ENCODE assay signal across 18 cellular contexts in the genomic region with DNA sequence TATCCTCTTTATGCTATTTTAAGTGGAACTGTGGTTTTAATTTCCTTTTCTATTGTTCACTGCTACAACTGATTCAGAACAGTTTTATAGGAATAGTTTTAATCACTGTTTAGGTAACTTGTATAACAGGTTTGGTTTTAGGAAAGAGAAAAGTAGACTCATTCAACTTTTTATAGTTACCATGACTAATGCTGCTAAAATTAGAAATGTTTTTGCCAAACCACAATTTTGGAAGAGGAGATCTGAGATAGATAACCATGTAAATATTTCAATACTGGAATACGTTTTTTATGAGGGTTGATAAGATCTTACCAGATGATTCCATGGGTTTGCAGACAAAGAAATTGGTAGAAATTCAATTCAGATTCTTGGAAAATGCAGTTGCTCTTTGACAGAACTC.
DNase-seq lines count a peak whose midpoint lies in the region; ATAC-seq and TF ChIP-seq lines count a peak whose summit lies in the region.
"Had no signal": no experiment of that assay in that cellular context is flagged by ENCODE, and none has a peak within 500 bp of the region (broad histone marks: within the 10 kb centered on the region; RNA-seq: fewer than 3 reads in every experiment).

No MANE protein-coding gene starts in this region.

- no peaks in the 10 kb centered on the region for H4K20me1 ChIP-seq in SK-N-SH (ENCODE audit: insufficient read depth)

- no peak overlapping the region for H3K4me2 ChIP-seq in SK-N-SH

- no peak overlapping the region for H2AFZ ChIP-seq in SK-N-SH (ENCODE audit: low read depth)

- DNase-seq in AG09309 (ENCODE audit: low read depth) = peak; percentile 59
- DNase-seq in HS-5 (ENCODE audit: low read depth) = peak; percentile 49
- DNase-seq in SK-N-SH = no peak
- DNase-seq in fibroblast of mammary gland (ENCODE audit: low read depth) = peak; percentile 38
- DNase-seq in left lung = no peak
- no peak for DNase-seq in stimulated activated naive CD4-positive, alpha-beta T cell treated with Interleukin-2 at 50 U/mL for 16 hours (lab: John Stamatoyannopoulos, UW)
- DNase-seq in NCI-H226 = no peak
- no peak for DNase-seq in GF-D8 (lab: John Stamatoyannopoulos, UW)
- DNase-seq: colonic mucosa; left ventricle myocardium superior; NCI-H1436; NCI-H2171 treated with DMSO at 0.1 percent for 48 hours; stimulated activated CD4-positive, alpha-beta T cell treated with anti-CD3 and anti-CD28 coated beads, Interleukin-15, amount 100 ng/mL, for 24 hours; T-cell had no signal

- H3K36me3 ChIP-seq in SK-N-SH (replicated peaks in 1 of 2; ENCODE audit: control insufficient read depth in 1 of 2, insufficient read depth in 2 of 2, low read length in 1 of 2) (peaks cover 0 to 3% of the 10 kb centered on the region in 2 experiments), left lung (no peaks in the 10 kb centered on the region)
- H3K36me3 ChIP-seq: colonic mucosa, neutrophil, tibial nerve had no signal

- H3K4me3 ChIP-seq in AG09309 (ENCODE audit: control insufficient read depth, low read depth, low read length) = no peak overlapping the region
- H3K4me3 ChIP-seq in SK-N-SH (ENCODE audit: low read depth in 2 of 2, low read length in 1 of 2) = no peak overlapping the region
- no peak overlapping the region for H3K4me3 ChIP-seq in fibroblast of mammary gland (ENCODE audit: control insufficient read depth, low read depth, low read length)
- H3K4me3 ChIP-seq in left lung = no peak overlapping the region
- H3K4me3 ChIP-seq: colonic mucosa, tibial nerve had no signal

- no peak overlapping the region for H3K9ac ChIP-seq in SK-N-SH

- H3K79me2 ChIP-seq in SK-N-SH (ENCODE audit: insufficient read depth) = no peaks in the 10 kb centered on the region

- H3K27me3 ChIP-seq in SK-N-SH (ENCODE audit: insufficient read depth) (no peaks in the 10 kb centered on the region), left lung (no peaks in the 10 kb centered on the region)
- H3K27me3 ChIP-seq: colonic mucosa, neutrophil, tibial nerve had no signal

- WGBS in SK-N-SH (ENCODE audit: low lambda C conversion rate) = 3% methylated on average over 1 of the region's 1 CpG

- no peaks in the 10 kb centered on the region for H3K9me2 ChIP-seq in SK-N-SH

- H3K9me3 ChIP-seq in SK-N-SH (no peaks in the 10 kb centered on the region; the same call in 1 of the 2 replicates), left lung (peaks cover 0 to 17% of the 10 kb centered on the region in 2 donors)
- H3K9me3 ChIP-seq: colonic mucosa, neutrophil had no signal

- no peak for TF ChIP-seq RAD21 in SK-N-SH (IDR thresholded peaks at IDR 0.05; ENCODE audit: low read length)

- TF ChIP-seq CTCF in AG09309 (IDR thresholded peaks at IDR 0.05; ENCODE audit: control insufficient read depth, insufficient read depth, low read depth, low read length, missing control alignments) (no peak), SK-N-SH (IDR thresholded peaks at IDR 0.05) (no peak), fibroblast of mammary gland (conservative IDR thresholded peaks at IDR 0.05; ENCODE audit: control insufficient read depth, insufficient read depth, low read depth, low read length) (no peak), left lung (IDR thresholded peaks at IDR 0.05) (no peak)

- peaks cover 23% of the 10 kb centered on the region for H3F3A ChIP-seq in SK-N-SH (replicated peaks; ENCODE audit: insufficient read depth)

- POLR2A ChIA-PET in SK-N-SH (lab: Yijun Ruan, JAX) = no interaction called here

- H3K4me1 ChIP-seq in SK-N-SH (ENCODE audit: control insufficient read depth in 1 of 2, insufficient read depth in 2 of 2, low read depth in 1 of 2, low read length in 1 of 2) = no peaks in the 10 kb centered on the region; a peak in 2 of 4 replicates
- H3K4me1 ChIP-seq in left lung = no peaks in the 10 kb centered on the region
- H3K4me1 ChIP-seq: colonic mucosa, tibial nerve had no signal

- peak; percentile 34 to 94; a peak in 3 of 4 replicates for TF ChIP-seq EP300 in SK-N-SH (IDR thresholded peaks at IDR 0.05; ENCODE audit: borderline replicate concordance in 1 of 2, low read depth in 1 of 2, low read length in 1 of 2)

- no peak for ATAC-seq in left lung
- ATAC-seq: left ventricle myocardium superior; stimulated activated memory B cell treated with anti-CD40 and anti-IgM and Interleukin-4, amounts not matched to agents 10 μg/mL and 1 μg/mL and 100 μg/mL, for 72 hours; T-cell had no signal

- H3K27ac ChIP-seq in SK-N-SH (ENCODE audit: low read depth in 2 of 2, low read length in 1 of 2) (peak overlapping the region; percentile 50 to 53; a peak in 3 of 4 replicates), left lung (no peak overlapping the region)
- H3K27ac ChIP-seq: colonic mucosa, neutrophil, tibial nerve, VCaP had no signal

- CTCF ChIA-PET in SK-N-SH (lab: Yijun Ruan, JAX) = no interaction called here

- intact Hi-C loops in left lung (cut with DNase I) = no loop called here

TF ChIP-seq in SK-N-SH, 30 proteins besides CTCF, POLR2A, EP300 and RAD21 (continues in another document):
- TF ChIP-seq MXI1 (IDR thresholded peaks at IDR 0.05; ENCODE audit: low read depth, low read length) = no peak
- peak; percentile 80; the same call in 1 of the 2 replicates for TF ChIP-seq TEAD4 (IDR thresholded peaks at IDR 0.05; ENCODE audit: borderline replicate concordance, insufficient read depth)
- peak; percentile 96 for TF ChIP-seq JUND (IDR thresholded peaks at IDR 0.05)
- TF ChIP-seq POLR2AphosphoS5 (IDR thresholded peaks at IDR 0.05; ENCODE audit: low read depth, low read length) = peak; percentile 41; the same call in 1 of the 2 replicates
- TF ChIP-seq RFX5 (IDR thresholded peaks at IDR 0.05; ENCODE audit: low read length) = no peak
- TF ChIP-seq FOXM1 (IDR thresholded peaks at IDR 0.05; ENCODE audit: low read depth) = peak; percentile 50; the same call in 1 of the 2 replicates
- no peak for TF ChIP-seq GATA2 (CRISPR knock-in tag; IDR thresholded peaks at IDR 0.05)
- no peak for TF ChIP-seq FOXJ3 (CRISPR knock-in tag; IDR thresholded peaks at IDR 0.05)
- no peak for TF ChIP-seq TAF1 (IDR thresholded peaks at IDR 0.05; ENCODE audit: borderline replicate concordance, low read depth, low read length)
- TF ChIP-seq RXRA (IDR thresholded peaks at IDR 0.05; ENCODE audit: borderline replicate concordance, low read depth) = peak; percentile 58
- TF ChIP-seq, protein P1, sequence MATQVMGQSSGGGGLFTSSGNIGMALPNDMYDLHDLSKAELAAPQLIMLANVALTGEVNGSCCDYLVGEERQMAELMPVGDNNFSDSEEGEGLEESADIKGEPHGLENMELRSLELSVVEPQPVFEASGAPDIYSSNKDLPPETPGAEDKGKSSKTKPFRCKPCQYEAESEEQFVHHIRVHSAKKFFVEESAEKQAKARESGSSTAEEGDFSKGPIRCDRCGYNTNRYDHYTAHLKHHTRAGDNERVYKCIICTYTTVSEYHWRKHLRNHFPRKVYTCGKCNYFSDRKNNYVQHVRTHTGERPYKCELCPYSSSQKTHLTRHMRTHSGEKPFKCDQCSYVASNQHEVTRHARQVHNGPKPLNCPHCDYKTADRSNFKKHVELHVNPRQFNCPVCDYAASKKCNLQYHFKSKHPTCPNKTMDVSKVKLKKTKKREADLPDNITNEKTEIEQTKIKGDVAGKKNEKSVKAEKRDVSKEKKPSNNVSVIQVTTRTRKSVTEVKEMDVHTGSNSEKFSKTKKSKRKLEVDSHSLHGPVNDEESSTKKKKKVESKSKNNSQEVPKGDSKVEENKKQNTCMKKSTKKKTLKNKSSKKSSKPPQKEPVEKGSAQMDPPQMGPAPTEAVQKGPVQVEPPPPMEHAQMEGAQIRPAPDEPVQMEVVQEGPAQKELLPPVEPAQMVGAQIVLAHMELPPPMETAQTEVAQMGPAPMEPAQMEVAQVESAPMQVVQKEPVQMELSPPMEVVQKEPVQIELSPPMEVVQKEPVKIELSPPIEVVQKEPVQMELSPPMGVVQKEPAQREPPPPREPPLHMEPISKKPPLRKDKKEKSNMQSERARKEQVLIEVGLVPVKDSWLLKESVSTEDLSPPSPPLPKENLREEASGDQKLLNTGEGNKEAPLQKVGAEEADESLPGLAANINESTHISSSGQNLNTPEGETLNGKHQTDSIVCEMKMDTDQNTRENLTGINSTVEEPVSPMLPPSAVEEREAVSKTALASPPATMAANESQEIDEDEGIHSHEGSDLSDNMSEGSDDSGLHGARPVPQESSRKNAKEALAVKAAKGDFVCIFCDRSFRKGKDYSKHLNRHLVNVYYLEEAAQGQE (IDR thresholded peaks at IDR 0.05; ENCODE audit: low read depth, low read length) = no peak
- TF ChIP-seq NFIC (IDR thresholded peaks at IDR 0.05; ENCODE audit: borderline replicate concordance) = peak; percentile 94
- no peak for TF ChIP-seq SMC3 (IDR thresholded peaks at IDR 0.05; ENCODE audit: low read depth, low read length)
- TF ChIP-seq, protein P2, sequence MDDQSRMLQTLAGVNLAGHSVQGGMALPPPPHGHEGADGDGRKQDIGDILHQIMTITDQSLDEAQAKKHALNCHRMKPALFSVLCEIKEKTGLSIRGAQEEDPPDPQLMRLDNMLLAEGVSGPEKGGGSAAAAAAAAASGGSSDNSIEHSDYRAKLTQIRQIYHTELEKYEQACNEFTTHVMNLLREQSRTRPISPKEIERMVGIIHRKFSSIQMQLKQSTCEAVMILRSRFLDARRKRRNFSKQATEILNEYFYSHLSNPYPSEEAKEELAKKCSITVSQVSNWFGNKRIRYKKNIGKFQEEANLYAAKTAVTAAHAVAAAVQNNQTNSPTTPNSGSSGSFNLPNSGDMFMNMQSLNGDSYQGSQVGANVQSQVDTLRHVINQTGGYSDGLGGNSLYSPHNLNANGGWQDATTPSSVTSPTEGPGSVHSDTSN (IDR thresholded peaks at IDR 0.05) = peak; percentile 82
- TF ChIP-seq, protein P3, sequence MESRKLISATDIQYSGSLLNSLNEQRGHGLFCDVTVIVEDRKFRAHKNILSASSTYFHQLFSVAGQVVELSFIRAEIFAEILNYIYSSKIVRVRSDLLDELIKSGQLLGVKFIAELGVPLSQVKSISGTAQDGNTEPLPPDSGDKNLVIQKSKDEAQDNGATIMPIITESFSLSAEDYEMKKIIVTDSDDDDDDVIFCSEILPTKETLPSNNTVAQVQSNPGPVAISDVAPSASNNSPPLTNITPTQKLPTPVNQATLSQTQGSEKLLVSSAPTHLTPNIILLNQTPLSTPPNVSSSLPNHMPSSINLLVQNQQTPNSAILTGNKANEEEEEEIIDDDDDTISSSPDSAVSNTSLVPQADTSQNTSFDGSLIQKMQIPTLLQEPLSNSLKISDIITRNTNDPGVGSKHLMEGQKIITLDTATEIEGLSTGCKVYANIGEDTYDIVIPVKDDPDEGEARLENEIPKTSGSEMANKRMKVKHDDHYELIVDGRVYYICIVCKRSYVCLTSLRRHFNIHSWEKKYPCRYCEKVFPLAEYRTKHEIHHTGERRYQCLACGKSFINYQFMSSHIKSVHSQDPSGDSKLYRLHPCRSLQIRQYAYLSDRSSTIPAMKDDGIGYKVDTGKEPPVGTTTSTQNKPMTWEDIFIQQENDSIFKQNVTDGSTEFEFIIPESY (IDR thresholded peaks at IDR 0.05; ENCODE audit: borderline replicate concordance, low read depth) = no peak

Comparison
In these comparisons a context has a peak if more than half of its experiments do, and no peak if none do; other contexts are left out.
1. DNase-seq: peak in AG09309 (single experiment), HS-5 (single experiment) and fibroblast of mammary gland (single experiment); none in SK-N-SH (single experiment), left lung (0 of 2), stimulated activated naive CD4-positive, alpha-beta T cell treated with Interleukin-2 at 50 U/mL for 16 hours (single experiment), NCI-H226 (single experiment) and GF-D8 (single experiment).
2. H3K27ac ChIP-seq: peak in SK-N-SH (2 of 2); none in left lung (0 of 2).